In genomic region chr7:66638309-66639099, GRCh38 we compare ENCODE assay signal across 2 cellular contexts.
TF ChIP-seq lines count a peak whose summit lies in the region.

No MANE protein-coding gene starts in this region.

TF ChIP-seq in IMR-90, 13 proteins besides CTCF, POLR2A, EP300 and RAD21:
- TF ChIP-seq, protein P1, sequence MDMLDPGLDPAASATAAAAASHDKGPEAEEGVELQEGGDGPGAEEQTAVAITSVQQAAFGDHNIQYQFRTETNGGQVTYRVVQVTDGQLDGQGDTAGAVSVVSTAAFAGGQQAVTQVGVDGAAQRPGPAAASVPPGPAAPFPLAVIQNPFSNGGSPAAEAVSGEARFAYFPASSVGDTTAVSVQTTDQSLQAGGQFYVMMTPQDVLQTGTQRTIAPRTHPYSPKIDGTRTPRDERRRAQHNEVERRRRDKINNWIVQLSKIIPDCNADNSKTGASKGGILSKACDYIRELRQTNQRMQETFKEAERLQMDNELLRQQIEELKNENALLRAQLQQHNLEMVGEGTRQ (IDR thresholded peaks at IDR 0.05; ENCODE audit: low read depth, low read length) = no peak
- TF ChIP-seq MAFK (IDR thresholded peaks at IDR 0.05; ENCODE audit: low read depth, low read length) (no peak), RCOR1 (IDR thresholded peaks at IDR 0.05; ENCODE audit: insufficient replicate concordance, low read length) (no peak), RFX5 (IDR thresholded peaks at IDR 0.05; ENCODE audit: low read depth, low read length) (no peak), BHLHE40 (IDR thresholded peaks at IDR 0.05; ENCODE audit: low read depth, low read length) (no peak), SMC3 (IDR thresholded peaks at IDR 0.05; ENCODE audit: low read depth, low read length) (no peak), NFE2L2 (IDR thresholded peaks at IDR 0.05; ENCODE audit: low read depth, low read length) (no peak)

TF ChIP-seq in H1, 55 proteins besides CTCF, POLR2A, EP300 and RAD21:
- no peak for TF ChIP-seq TCF12 (IDR thresholded peaks at IDR 0.05; ENCODE audit: low read depth, low read length)
- TF ChIP-seq KDM1A (IDR thresholded peaks at IDR 0.05; ENCODE audit: borderline replicate concordance, low read length) = no peak
- no peak for TF ChIP-seq CEBPB (IDR thresholded peaks at IDR 0.05; ENCODE audit: low read depth, low read length)
- TF ChIP-seq SIX5 (IDR thresholded peaks at IDR 0.05; ENCODE audit: low read depth, low read length) = no peak
- TF ChIP-seq RNF2 (IDR thresholded peaks at IDR 0.05; ENCODE audit: borderline replicate concordance, low read depth, low read length, missing control alignments, poor library complexity, severe bottlenecking) = no peak
- no peak for TF ChIP-seq GTF2F1 (IDR thresholded peaks at IDR 0.05; ENCODE audit: borderline replicate concordance, low read depth, low read length)
- no peak for TF ChIP-seq HDAC6 (IDR thresholded peaks at IDR 0.05; ENCODE audit: low read depth, low read length)
- TF ChIP-seq MAFK (IDR thresholded peaks at IDR 0.05; ENCODE audit: low read depth, low read length) = no peak
- TF ChIP-seq KDM5A (IDR thresholded peaks at IDR 0.05; ENCODE audit: low read length) = no peak
- no peak for TF ChIP-seq RXRA (IDR thresholded peaks at IDR 0.05; ENCODE audit: insufficient read depth, low read depth, low read length)
- TF ChIP-seq, protein P2, sequence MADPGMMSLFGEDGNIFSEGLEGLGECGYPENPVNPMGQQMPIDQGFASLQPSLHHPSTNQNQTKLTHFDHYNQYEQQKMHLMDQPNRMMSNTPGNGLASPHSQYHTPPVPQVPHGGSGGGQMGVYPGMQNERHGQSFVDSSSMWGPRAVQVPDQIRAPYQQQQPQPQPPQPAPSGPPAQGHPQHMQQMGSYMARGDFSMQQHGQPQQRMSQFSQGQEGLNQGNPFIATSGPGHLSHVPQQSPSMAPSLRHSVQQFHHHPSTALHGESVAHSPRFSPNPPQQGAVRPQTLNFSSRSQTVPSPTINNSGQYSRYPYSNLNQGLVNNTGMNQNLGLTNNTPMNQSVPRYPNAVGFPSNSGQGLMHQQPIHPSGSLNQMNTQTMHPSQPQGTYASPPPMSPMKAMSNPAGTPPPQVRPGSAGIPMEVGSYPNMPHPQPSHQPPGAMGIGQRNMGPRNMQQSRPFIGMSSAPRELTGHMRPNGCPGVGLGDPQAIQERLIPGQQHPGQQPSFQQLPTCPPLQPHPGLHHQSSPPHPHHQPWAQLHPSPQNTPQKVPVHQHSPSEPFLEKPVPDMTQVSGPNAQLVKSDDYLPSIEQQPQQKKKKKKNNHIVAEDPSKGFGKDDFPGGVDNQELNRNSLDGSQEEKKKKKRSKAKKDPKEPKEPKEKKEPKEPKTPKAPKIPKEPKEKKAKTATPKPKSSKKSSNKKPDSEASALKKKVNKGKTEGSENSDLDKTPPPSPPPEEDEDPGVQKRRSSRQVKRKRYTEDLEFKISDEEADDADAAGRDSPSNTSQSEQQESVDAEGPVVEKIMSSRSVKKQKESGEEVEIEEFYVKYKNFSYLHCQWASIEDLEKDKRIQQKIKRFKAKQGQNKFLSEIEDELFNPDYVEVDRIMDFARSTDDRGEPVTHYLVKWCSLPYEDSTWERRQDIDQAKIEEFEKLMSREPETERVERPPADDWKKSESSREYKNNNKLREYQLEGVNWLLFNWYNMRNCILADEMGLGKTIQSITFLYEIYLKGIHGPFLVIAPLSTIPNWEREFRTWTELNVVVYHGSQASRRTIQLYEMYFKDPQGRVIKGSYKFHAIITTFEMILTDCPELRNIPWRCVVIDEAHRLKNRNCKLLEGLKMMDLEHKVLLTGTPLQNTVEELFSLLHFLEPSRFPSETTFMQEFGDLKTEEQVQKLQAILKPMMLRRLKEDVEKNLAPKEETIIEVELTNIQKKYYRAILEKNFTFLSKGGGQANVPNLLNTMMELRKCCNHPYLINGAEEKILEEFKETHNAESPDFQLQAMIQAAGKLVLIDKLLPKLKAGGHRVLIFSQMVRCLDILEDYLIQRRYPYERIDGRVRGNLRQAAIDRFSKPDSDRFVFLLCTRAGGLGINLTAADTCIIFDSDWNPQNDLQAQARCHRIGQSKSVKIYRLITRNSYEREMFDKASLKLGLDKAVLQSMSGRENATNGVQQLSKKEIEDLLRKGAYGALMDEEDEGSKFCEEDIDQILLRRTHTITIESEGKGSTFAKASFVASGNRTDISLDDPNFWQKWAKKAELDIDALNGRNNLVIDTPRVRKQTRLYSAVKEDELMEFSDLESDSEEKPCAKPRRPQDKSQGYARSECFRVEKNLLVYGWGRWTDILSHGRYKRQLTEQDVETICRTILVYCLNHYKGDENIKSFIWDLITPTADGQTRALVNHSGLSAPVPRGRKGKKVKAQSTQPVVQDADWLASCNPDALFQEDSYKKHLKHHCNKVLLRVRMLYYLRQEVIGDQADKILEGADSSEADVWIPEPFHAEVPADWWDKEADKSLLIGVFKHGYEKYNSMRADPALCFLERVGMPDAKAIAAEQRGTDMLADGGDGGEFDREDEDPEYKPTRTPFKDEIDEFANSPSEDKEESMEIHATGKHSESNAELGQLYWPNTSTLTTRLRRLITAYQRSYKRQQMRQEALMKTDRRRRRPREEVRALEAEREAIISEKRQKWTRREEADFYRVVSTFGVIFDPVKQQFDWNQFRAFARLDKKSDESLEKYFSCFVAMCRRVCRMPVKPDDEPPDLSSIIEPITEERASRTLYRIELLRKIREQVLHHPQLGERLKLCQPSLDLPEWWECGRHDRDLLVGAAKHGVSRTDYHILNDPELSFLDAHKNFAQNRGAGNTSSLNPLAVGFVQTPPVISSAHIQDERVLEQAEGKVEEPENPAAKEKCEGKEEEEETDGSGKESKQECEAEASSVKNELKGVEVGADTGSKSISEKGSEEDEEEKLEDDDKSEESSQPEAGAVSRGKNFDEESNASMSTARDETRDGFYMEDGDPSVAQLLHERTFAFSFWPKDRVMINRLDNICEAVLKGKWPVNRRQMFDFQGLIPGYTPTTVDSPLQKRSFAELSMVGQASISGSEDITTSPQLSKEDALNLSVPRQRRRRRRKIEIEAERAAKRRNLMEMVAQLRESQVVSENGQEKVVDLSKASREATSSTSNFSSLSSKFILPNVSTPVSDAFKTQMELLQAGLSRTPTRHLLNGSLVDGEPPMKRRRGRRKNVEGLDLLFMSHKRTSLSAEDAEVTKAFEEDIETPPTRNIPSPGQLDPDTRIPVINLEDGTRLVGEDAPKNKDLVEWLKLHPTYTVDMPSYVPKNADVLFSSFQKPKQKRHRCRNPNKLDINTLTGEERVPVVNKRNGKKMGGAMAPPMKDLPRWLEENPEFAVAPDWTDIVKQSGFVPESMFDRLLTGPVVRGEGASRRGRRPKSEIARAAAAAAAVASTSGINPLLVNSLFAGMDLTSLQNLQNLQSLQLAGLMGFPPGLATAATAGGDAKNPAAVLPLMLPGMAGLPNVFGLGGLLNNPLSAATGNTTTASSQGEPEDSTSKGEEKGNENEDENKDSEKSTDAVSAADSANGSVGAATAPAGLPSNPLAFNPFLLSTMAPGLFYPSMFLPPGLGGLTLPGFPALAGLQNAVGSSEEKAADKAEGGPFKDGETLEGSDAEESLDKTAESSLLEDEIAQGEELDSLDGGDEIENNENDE (IDR thresholded peaks at IDR 0.05; ENCODE audit: insufficient replicate concordance, low read length) = no peak
- TF ChIP-seq SP1 (IDR thresholded peaks at IDR 0.05; ENCODE audit: low read depth, low read length) = no peak
- TF ChIP-seq BACH1 (IDR thresholded peaks at IDR 0.05; ENCODE audit: low read length) = no peak
- TF ChIP-seq FOSL1 (IDR thresholded peaks at IDR 0.05; ENCODE audit: insufficient read depth, low read depth, low read length) = no peak
- no peak for TF ChIP-seq TBP (IDR thresholded peaks at IDR 0.05; ENCODE audit: low read depth, low read length)
- TF ChIP-seq E2F6 (IDR thresholded peaks at IDR 0.05) = no peak
- no peak for TF ChIP-seq EZH2 (IDR thresholded peaks at IDR 0.05; ENCODE audit: low read depth, low read length, severe bottlenecking)
